8 cellular contexts compared by ENCODE assay signal in genomic region chr5:124748687-124749594, GRCh38. TPM values are rescaled to one million over a fixed set of nuclear protein-coding genes. Genes with fewer than 3 reads are reported as not detected.
DNase-seq lines count a peak whose midpoint lies in the region; ATAC-seq, FAIRE-seq and TF ChIP-seq lines count a peak whose summit lies in the region.

No MANE protein-coding gene starts in this region.

- DNase-seq in GM12891 (ENCODE audit: insufficient read length, low spot score) (peak; percentile 36), NB4 (ENCODE audit: low read depth) (peak; percentile 4), endothelial cell (ENCODE audit: low spot score) (peak; percentile 69), lower lobe of right lung (peak; percentile 68)

- H3K36me3 ChIP-seq in lower lobe of right lung = no peaks in the 10 kb centered on the region

- H3K4me3 Mint-ChIP-seq in endothelial cell (ENCODE audit: unreplicated experiment) = no peak overlapping the region

- H3K4me1 Mint-ChIP-seq in endothelial cell (ENCODE audit: unreplicated experiment) = peaks cover 29% of the 10 kb centered on the region

- TF ChIP-seq POLR2A in GM12891 (IDR thresholded peaks at IDR 0.05; ENCODE audit: low read depth, low read length) (peak; percentile 56; the same call in 1 of the 2 replicates), NB4 (IDR thresholded peaks at IDR 0.05; ENCODE audit: extremely low read depth, insufficient read length) (no peak)

- intact Hi-C loops in lower lobe of right lung (cut with DNase I) = loop anchor here (10.0 kb wide), 1 partner anchor 94 kb away; no protein-coding TSS in a partner anchor

- no peak overlapping the region for H3K27ac Mint-ChIP-seq in endothelial cell (ENCODE audit: unreplicated experiment)

- H3K27me3 ChIP-seq in lower lobe of right lung (ENCODE audit: low read depth) = peaks cover 4% of the 10 kb centered on the region

- H3K4me3 ChIP-seq in NB4 (ENCODE audit: low read depth, low read length) (no peak overlapping the region), lower lobe of right lung (peak overlapping the region; percentile 73)

- no peaks in the 10 kb centered on the region for H3K9me3 Mint-ChIP-seq in endothelial cell (ENCODE audit: unreplicated experiment)

- ATAC-seq in HG02588 (IDR thresholded peaks at IDR 0.05; ENCODE audit: unreplicated experiment) (peak; percentile 91), SK-N-SH treated with all-trans-retinoic acid at 6 μM for 48 hours (peak; percentile 84), lower lobe of right lung (peak; percentile 91)

- H3K4me1 ChIP-seq in lower lobe of right lung = peaks cover 6% of the 10 kb centered on the region

- no peaks in the 10 kb centered on the region for H3K36me3 Mint-ChIP-seq in endothelial cell (ENCODE audit: low read depth, unreplicated experiment)

- no peaks in the 10 kb centered on the region for H3K9me3 ChIP-seq in lower lobe of right lung

- TF ChIP-seq CTCF in 22Rv1 (IDR thresholded peaks at IDR 0.05) (no peak), NB4 (IDR thresholded peaks at IDR 0.05; ENCODE audit: low read depth, low read length) (no peak), endothelial cell (IDR thresholded peaks at IDR 0.05; ENCODE audit: unreplicated experiment) (no peak), lower lobe of right lung (IDR thresholded peaks at IDR 0.05) (no peak)

- H3K27me3 Mint-ChIP-seq in endothelial cell (ENCODE audit: unreplicated experiment) = peaks cover 18% of the 10 kb centered on the region

- peak overlapping the region; percentile 97 for H3K27ac ChIP-seq in 22Rv1
- peak overlapping the region; percentile 91 for H3K27ac ChIP-seq in lower lobe of right lung
- peak overlapping the region; percentile 91 for H3K27ac ChIP-seq in temporal lobe (ENCODE audit: low read depth, low read length)

- FAIRE-seq in GM12891 (lab: Jason Lieb, UNC) = peak; percentile 90

TF ChIP-seq in GM12891, 5 proteins besides CTCF, POLR2A, EP300 and RAD21:
- no peak for TF ChIP-seq POU2F2 (IDR thresholded peaks at IDR 0.05; ENCODE audit: low read depth, low read length)
- no peak for TF ChIP-seq SPI1 (IDR thresholded peaks at IDR 0.05; ENCODE audit: low read depth, low read length)
- no peak for TF ChIP-seq PAX5 (IDR thresholded peaks at IDR 0.05; ENCODE audit: insufficient read depth, low read length, severe bottlenecking)
- TF ChIP-seq TAF1 (IDR thresholded peaks at IDR 0.05; ENCODE audit: low read depth, low read length) = peak; percentile 67; the same call in 1 of the 2 replicates
- TF ChIP-seq POLR2AphosphoS5 (IDR thresholded peaks at IDR 0.05; ENCODE audit: low read depth, low read length) = peak; percentile 26; the same call in 1 of the 2 replicates

TF ChIP-seq in SK-N-SH treated with all-trans-retinoic acid at 6 μM for 48 hours, 23 proteins besides CTCF, POLR2A, EP300 and RAD21:
- TF ChIP-seq PATZ1 (CRISPR knock-in tag; IDR thresholded peaks at IDR 0.05; ENCODE audit: borderline replicate concordance) = peak; percentile 55; the same call in 1 of the 2 replicates
- 0 out of 2 replicates have a peak, but pooled peaks have one; percentile 37 for TF ChIP-seq SNAI2 (CRISPR knock-in tag; IDR thresholded peaks at IDR 0.05)
- no peak for TF ChIP-seq ARNTL (CRISPR knock-in tag; IDR thresholded peaks at IDR 0.05; ENCODE audit: borderline replicate concordance, low read depth)

RNA-seq across cellular contexts. Expression of gene ZNF608, which starts 2.5 kb away (rescaled TPM):
- polyA plus RNA-seq in GM12891 (2012; ENCODE audit: low read depth, missing spikeins) = 6.2 TPM
- 88.0 TPM for total RNA-seq in endothelial cell (ENCODE audit: unreplicated experiment)
- total RNA-seq in lower lobe of right lung = 27.9 TPM
- 80.9 TPM for total RNA-seq in temporal lobe

Comparison
In these comparisons a context has a peak if more than half of its experiments do, and no peak if none do; other contexts are left out.
1. DNase-seq: peak in every context shown above with its lines; median percentile 69 in endothelial cell; 68 in lower lobe of right lung; 36 in GM12891; 4 in NB4.